In genomic region chr7:108452707-108453106, GRCh38 we compare ENCODE assay signal across 8 cellular contexts. TPM values are rescaled to one million over a fixed set of nuclear protein-coding genes. Genes with fewer than 3 reads are reported as not detected.
DNase-seq lines count a peak whose midpoint lies in the region; ATAC-seq and FAIRE-seq lines count a peak whose summit lies in the region.

No MANE protein-coding gene starts in this region.

- CTCF ChIA-PET in activated naive CD4-positive, alpha-beta T cell treated with anti-CD3 and anti-CD28 coated beads, Interleukin-2, amount 10 ng/mL, durations not matched to agents 7 days and 5 days (lab: Charles Lee): interaction anchor here (0.7 to 2.4 kb wide), 8 partner anchors 8 to 274 kb away, joined by 3 to 13 read pairs (median 4); no protein-coding TSS in a partner anchor

- no peaks in the 10 kb centered on the region for H3K36me3 Mint-ChIP-seq in activated naive CD4-positive, alpha-beta T cell treated with anti-CD3 and anti-CD28 coated beads, Interleukin-2, amount 10 ng/mL, durations not matched to agents 7 days and 5 days

- H3K4me3 Mint-ChIP-seq in activated naive CD4-positive, alpha-beta T cell treated with anti-CD3 and anti-CD28 coated beads, Interleukin-2, amount 10 ng/mL, durations not matched to agents 7 days and 5 days: no peak overlapping the region

- peaks cover 59% of the 10 kb centered on the region for H3K27me3 Mint-ChIP-seq in activated naive CD4-positive, alpha-beta T cell treated with anti-CD3 and anti-CD28 coated beads, Interleukin-2, amount 10 ng/mL, durations not matched to agents 7 days and 5 days

- no peak overlapping the region for H3K27ac Mint-ChIP-seq in activated naive CD4-positive, alpha-beta T cell treated with anti-CD3 and anti-CD28 coated beads, Interleukin-2, amount 10 ng/mL, durations not matched to agents 7 days and 5 days

- no peak for ATAC-seq in HG03439 (IDR thresholded peaks at IDR 0.05; ENCODE audit: unreplicated experiment)

- DNase-seq in AML-193 (lab: John Stamatoyannopoulos, UW) (peak; percentile 24 to 27), GM18507 (ENCODE audit: extremely low spot score, insufficient read length, low read depth) (no peak), HT-29 (ENCODE audit: low spot score) (peak; percentile 56), SKM-1 (lab: John Stamatoyannopoulos, UW; ENCODE audit: unreplicated experiment) (peak; percentile 33), hepatic stellate cell (ENCODE audit: low spot score) (peak; percentile 20), NCI-H774 (lab: John Stamatoyannopoulos, UW) (no peak)
- no peak for DNase-seq in activated naive CD4-positive, alpha-beta T cell treated with anti-CD3 and anti-CD28 coated beads, Interleukin-2, amount 10 ng/mL, durations not matched to agents 7 days and 5 days

- no peaks in the 10 kb centered on the region for H3K9me3 Mint-ChIP-seq in activated naive CD4-positive, alpha-beta T cell treated with anti-CD3 and anti-CD28 coated beads, Interleukin-2, amount 10 ng/mL, durations not matched to agents 7 days and 5 days

- H3K4me1 Mint-ChIP-seq in activated naive CD4-positive, alpha-beta T cell treated with anti-CD3 and anti-CD28 coated beads, Interleukin-2, amount 10 ng/mL, durations not matched to agents 7 days and 5 days: peaks cover 12% of the 10 kb centered on the region

- FAIRE-seq in GM18507 (lab: Jason Lieb, UNC): peak; percentile 67

RNA-seq across cellular contexts. Expression of gene NRCAM, which starts 3.5 kb away (rescaled TPM):
- total RNA-seq in HT-29 (2014; rRNA removed; shearing (Covaris generic)): 0.16 and 0.61 TPM in 2 replicates

Comparison
In these comparisons a context has a peak if more than half of its experiments do, and no peak if none do; other contexts are left out.
1. DNase-seq: peak in AML-193 (2 of 2), HT-29 (single experiment), SKM-1 (single experiment) and hepatic stellate cell (single experiment); none in GM18507 (single experiment), NCI-H774 (single experiment) and activated naive CD4-positive, alpha-beta T cell treated with anti-CD3 and anti-CD28 coated beads, Interleukin-2, amount 10 ng/mL, durations not matched to agents 7 days and 5 days (single experiment).